In the genomic region with DNA sequence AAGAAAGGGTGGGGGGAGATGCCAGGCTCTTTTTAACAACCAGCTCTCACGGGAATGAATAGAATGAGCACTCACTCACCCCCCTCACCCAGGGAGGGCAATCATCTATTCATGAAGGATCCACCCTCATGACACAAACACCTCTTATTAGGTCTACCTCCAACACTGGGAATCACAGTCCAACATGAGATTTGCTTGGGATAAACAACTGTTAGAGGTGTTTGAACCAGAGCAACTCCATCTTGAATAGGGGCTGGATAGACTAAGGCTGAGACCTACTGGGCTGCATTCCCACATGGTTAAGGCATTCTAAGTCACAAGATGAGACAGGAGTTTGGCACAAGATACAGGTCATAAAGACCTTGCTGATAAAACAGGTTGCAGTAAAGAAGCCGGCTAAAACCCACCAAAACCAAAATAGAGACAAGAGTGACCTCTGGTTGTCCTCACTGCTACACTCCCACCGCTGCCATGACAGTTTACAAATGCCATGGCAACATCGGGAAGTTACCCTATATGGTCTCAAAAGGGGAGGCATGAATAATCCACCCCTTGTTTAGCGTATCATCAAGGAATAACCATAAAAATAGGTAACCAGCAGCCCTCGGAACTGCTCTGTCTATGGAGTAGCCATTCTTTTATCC, we compare ENCODE assay signal across 3 cellular contexts. TPM values are rescaled to one million over a fixed set of nuclear protein-coding genes. Genes with fewer than 3 reads are reported as not detected.
"Had no signal": no experiment of that assay in that cellular context is flagged by ENCODE, and none has a peak within 500 bp of the region (broad histone marks: within the 10 kb centered on the region; RNA-seq: fewer than 3 reads in every experiment).

No MANE protein-coding gene starts in this region.

RNA-seq across cellular contexts. Expression of a gene that starts 56.9 kb away (rescaled TPM):
- total RNA-seq: HT-29, NCI-H460, SJSA1 had no signal
